ENCODE assay signal across 17 cellular contexts in the genomic region with DNA sequence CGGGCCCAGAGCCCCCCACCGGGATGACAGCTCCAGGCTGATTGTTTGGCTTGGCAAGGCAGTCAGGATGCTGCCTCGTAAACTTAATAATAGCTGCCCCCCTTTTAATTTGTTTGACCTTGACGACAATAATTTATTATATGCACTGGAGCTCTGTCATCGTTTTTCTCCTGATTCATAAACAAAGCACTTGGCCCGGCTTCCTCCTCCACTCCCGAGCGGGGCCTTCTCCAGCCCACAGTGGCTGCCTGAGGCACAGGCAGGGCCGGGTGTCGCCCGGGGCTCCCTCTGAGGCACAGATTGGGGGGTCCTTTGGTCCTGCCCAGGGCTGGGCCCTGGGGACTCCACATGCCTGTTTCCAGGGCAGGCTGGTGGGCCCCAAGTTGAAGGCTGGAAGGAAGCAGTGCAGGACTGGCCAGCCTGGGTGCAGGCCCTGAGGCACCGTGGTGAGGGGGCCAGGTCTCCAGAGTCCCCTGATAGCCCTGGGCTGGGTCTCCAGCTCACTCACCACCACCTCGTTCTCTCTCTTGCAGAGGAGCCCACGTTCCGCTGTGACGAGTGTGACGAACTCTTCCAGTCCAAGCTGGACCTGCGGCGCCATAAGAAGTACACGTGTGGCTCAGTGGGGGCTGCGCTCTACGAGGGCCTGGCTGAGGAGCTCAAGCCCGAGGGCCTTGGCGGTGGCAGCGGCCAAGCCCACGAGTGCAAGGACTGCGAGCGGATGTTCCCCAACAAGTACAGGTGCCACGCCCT. TPM values are rescaled to one million over a fixed set of nuclear protein-coding genes. Genes with fewer than 3 reads are reported as not detected.
A peak's percentile ranks its signal among the peaks of the same experiment; 100 is the strongest.
DNase-seq lines count a peak whose midpoint lies in the region; ATAC-seq, FAIRE-seq and TF ChIP-seq lines count a peak whose summit lies in the region.
"Had no signal": no experiment of that assay in that cellular context is flagged by ENCODE, and none has a peak within 500 bp of the region (broad histone marks: within the 10 kb centered on the region; RNA-seq: fewer than 3 reads in every experiment).

No MANE protein-coding gene starts in this region.

- no peak overlapping the region for H2AFZ ChIP-seq in endothelial cell of umbilical vein (ENCODE audit: low read depth, low read length)
- H2AFZ ChIP-seq: neural progenitor cell had no signal

- no peak for FAIRE-seq in endothelial cell of umbilical vein (lab: Jason Lieb, UNC)

- H3K4me1 ChIP-seq in endothelial cell of umbilical vein (ENCODE audit: control insufficient read depth, extremely low read depth, insufficient read depth, low read length) (no peaks in the 10 kb centered on the region), psoas muscle (no peaks in the 10 kb centered on the region)
- H3K4me1 ChIP-seq: right lobe of liver had no signal

- DNase-seq in AG08395 (ENCODE audit: low spot score), result peak; percentile 62
- peak; percentile 94 for DNase-seq in COR-L47 (lab: John Stamatoyannopoulos, UW)
- DNase-seq in NCI-H345 treated with DMSO at 0.1 percent for 48 hours (lab: John Stamatoyannopoulos, UW; ENCODE audit: unreplicated experiment), result peak; percentile 28
- DNase-seq in endothelial cell of umbilical vein (ENCODE audit: low read depth, low spot score), result peak; percentile 46
- DNase-seq in GM20000 (ENCODE audit: low spot score), result no peak
- DNase-seq in psoas muscle, result no peak
- no peak for DNase-seq in activated CD4-positive, alpha-beta T cell treated with anti-CD3 and anti-CD28 coated beads, Interleukin-2, amount 50 U/mL, for 48 hours
- DNase-seq: activated CD4-positive, alpha-beta T cell treated with anti-CD3 and anti-CD28 coated beads for 36 hours; activated naive CD4-positive, alpha-beta T cell treated with anti-CD3 and anti-CD28 coated beads, Interleukin-2, amount 50 U/mL, for 16 hours; DMS 273 treated with DMSO at 0.1 percent for 48 hours; hypothalamus; NCI-H1694 treated with DMSO at 0.1 percent for 48 hours; NCI-H524 treated with DMSO at 0.1 percent for 48 hours; right lobe of liver; stimulated activated CD4-positive, alpha-beta T cell treated with anti-CD3 and anti-CD28 coated beads, Interleukin-1b, Interleukin-23, amount 100 ng/mL, for 48 hours had no signal

- dilution Hi-C loops in endothelial cell of umbilical vein (cut with MboI; ENCODE audit: extremely low pct_ligation_motif_present, low sequenced_read_pairs), result no loop called here

- no peaks in the 10 kb centered on the region for H3K79me2 ChIP-seq in endothelial cell of umbilical vein (ENCODE audit: control insufficient read depth, insufficient read depth, low read length)

- no peaks in the 10 kb centered on the region for H3K9me3 ChIP-seq in endothelial cell of umbilical vein (replicated peaks; ENCODE audit: control insufficient read depth, insufficient read depth, low read length)
- H3K9me3 ChIP-seq in psoas muscle, result no peaks in the 10 kb centered on the region
- H3K9me3 ChIP-seq: right lobe of liver had no signal

- no peak overlapping the region for H3K4me2 ChIP-seq in endothelial cell of umbilical vein (ENCODE audit: insufficient read depth, low read length)
- H3K4me2 ChIP-seq: neural progenitor cell had no signal

- WGBS in psoas muscle, 3 donors, result 65 to 73% (median 71%) methylated on average over 26 to 29 of the region's 29 CpGs

- POLR2A ChIA-PET in endothelial cell of umbilical vein (lab: Charles Lee), result no interaction called here

- H3K4me3 ChIP-seq in endothelial cell of umbilical vein (replicated peaks in 1 of 3; ENCODE audit: insufficient read depth in 1 of 3, low read depth in 1 of 3, low read length in 3 of 3), result no peak overlapping the region
- no peak overlapping the region for H3K4me3 ChIP-seq in psoas muscle
- H3K4me3 ChIP-seq: neural progenitor cell, right lobe of liver had no signal

- CTCF ChIA-PET in endothelial cell of umbilical vein (lab: Charles Lee), result no interaction called here

- H3K27me3 ChIP-seq in endothelial cell of umbilical vein (ENCODE audit: control insufficient read depth in 2 of 2, insufficient read depth in 2 of 2, low read length in 2 of 2) (peaks cover 0 to 6% of the 10 kb centered on the region in 2 experiments), psoas muscle (ENCODE audit: insufficient read depth in 3 of 3, low read length in 2 of 3) (peaks cover 0 to under 1% (median 0%) of the 10 kb centered on the region in 3 donors)
- H3K27me3 ChIP-seq: neural progenitor cell, right lobe of liver had no signal

- no peaks in the 10 kb centered on the region for H3K9me1 ChIP-seq in endothelial cell of umbilical vein (replicated peaks; ENCODE audit: control insufficient read depth, extremely low read depth, insufficient read depth, low read length)

- TF ChIP-seq CTCF in endothelial cell of umbilical vein (IDR thresholded peaks at IDR 0.05; ENCODE audit: extremely low read depth in 1 of 2, insufficient read depth in 1 of 2, low read depth in 1 of 2, low read length in 2 of 2) (no peak), GM20000 (IDR thresholded peaks at IDR 0.05; ENCODE audit: extremely low read depth, missing control alignments) (no peak), psoas muscle (IDR thresholded peaks at IDR 0.05) (no peak)

- no peaks in the 10 kb centered on the region for H4K20me1 ChIP-seq in endothelial cell of umbilical vein (replicated peaks; ENCODE audit: control insufficient read depth, extremely low read depth, insufficient read depth, low read length)

- ATAC-seq in HG02678 (IDR thresholded peaks at IDR 0.05; ENCODE audit: unreplicated experiment) (no peak), psoas muscle (no peak)
- ATAC-seq: activated CD4-positive, alpha-beta T cell treated with anti-CD3 and anti-CD28 coated beads for 36 hours; right lobe of liver had no signal

- no peak for TF ChIP-seq POLR2A in endothelial cell of umbilical vein (IDR thresholded peaks at IDR 0.05; ENCODE audit: low read depth, low read length)

- intact Hi-C loops in endothelial cell of umbilical vein (cut with micrococcal nuclease) (no loop called here), psoas muscle (cut with DNase I) (no loop called here)

- H3K27ac ChIP-seq in endothelial cell of umbilical vein (ENCODE audit: insufficient read depth, low read depth, low read length) (no peak overlapping the region), psoas muscle (no peak overlapping the region)
- H3K27ac ChIP-seq: neural progenitor cell, right lobe of liver had no signal

- no peak overlapping the region for H3K9ac ChIP-seq in endothelial cell of umbilical vein (replicated peaks; ENCODE audit: extremely low read depth, insufficient read depth, low read length)
- H3K9ac ChIP-seq: neural progenitor cell had no signal

- no TSS peak for BruUV-seq in endothelial cell of umbilical vein (replicated peaks; lab: Mats Ljungman, UMichigan)

- H3K36me3 ChIP-seq in endothelial cell of umbilical vein (ENCODE audit: control insufficient read depth in 2 of 2, extremely low read depth in 1 of 2, insufficient read depth in 2 of 2, low read length in 2 of 2) (no peaks in the 10 kb centered on the region), psoas muscle (ENCODE audit: insufficient read depth in 1 of 2, low read depth in 1 of 2) (no peaks in the 10 kb centered on the region)
- H3K36me3 ChIP-seq: neural progenitor cell, right lobe of liver had no signal

TF ChIP-seq in endothelial cell of umbilical vein, 7 proteins besides CTCF, POLR2A, EP300 and RAD21:
- TF ChIP-seq GATA2 (IDR thresholded peaks at IDR 0.05; ENCODE audit: insufficient read depth, insufficient read length, low read depth, low read length) (no peak), POLR2AphosphoS5 (IDR thresholded peaks at IDR 0.05; ENCODE audit: insufficient read depth, low read depth, low read length) (no peak), EZH2 (IDR thresholded peaks at IDR 0.05; ENCODE audit: borderline replicate concordance, low read depth, low read length, severe bottlenecking) (no peak), JUN (IDR thresholded peaks at IDR 0.05; ENCODE audit: borderline replicate concordance, insufficient read depth, insufficient read length, low read depth) (no peak), FOS (IDR thresholded peaks at IDR 0.05; ENCODE audit: borderline replicate concordance, insufficient read depth, low read length) (no peak), MYC (IDR thresholded peaks at IDR 0.05; ENCODE audit: low read depth, low read length) (no peak)
- TF ChIP-seq, protein P1, sequence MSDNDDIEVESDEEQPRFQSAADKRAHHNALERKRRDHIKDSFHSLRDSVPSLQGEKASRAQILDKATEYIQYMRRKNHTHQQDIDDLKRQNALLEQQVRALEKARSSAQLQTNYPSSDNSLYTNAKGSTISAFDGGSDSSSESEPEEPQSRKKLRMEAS (IDR thresholded peaks at IDR 0.05; ENCODE audit: insufficient read depth, insufficient read length), result no peak

RNA-seq across cellular contexts. Expression of a gene that starts 52.0 kb away (rescaled TPM):
- total RNA-seq in endothelial cell of umbilical vein (0.51 and 1.3 TPM in 2 replicates), psoas muscle (under 1 TPM; 0.29 to 0.56 (median 0.49) TPM)
- polyA plus RNA-seq in endothelial cell of umbilical vein (0.52 and 0.80 TPM in 2 replicates), psoas muscle (under 1 TPM; 0.29 to 0.55 (median 0.52) TPM)
- 0.21 and 0.27 TPM in 2 replicates for polyA plus RNA-seq in endothelial cell of umbilical vein (2011; cell fraction: cytosol; rRNA removed)
- 0.75 and 0.87 TPM in 2 replicates for polyA plus RNA-seq in endothelial cell of umbilical vein (2011; cell fraction: nucleus; rRNA removed)
- 0.20 and 0.57 TPM in 2 replicates for polyA plus RNA-seq in endothelial cell of umbilical vein (2012)
- 0.13 TPM in 1 of 2 replicates, not detected in the other for polyA minus RNA-seq in endothelial cell of umbilical vein
- polyA minus RNA-seq in endothelial cell of umbilical vein (2011; cell fraction: cytosol; rRNA and poly(A)+ RNA removed), result 10.7 TPM
- 0.34 and 0.58 TPM in 2 replicates for polyA minus RNA-seq in endothelial cell of umbilical vein (2011; cell fraction: nucleus; rRNA and poly(A)+ RNA removed)
- total RNA-seq: activated CD4-positive, alpha-beta T cell treated with anti-CD3 and anti-CD28 coated beads for 36 hours had no signal

Comparison
In these comparisons a context has a peak if more than half of its experiments do, and no peak if none do; other contexts are left out.
1. DNase-seq: peak in AG08395 (single experiment), COR-L47 (single experiment), NCI-H345 treated with DMSO at 0.1 percent for 48 hours (single experiment) and endothelial cell of umbilical vein (single experiment); none in GM20000 (single experiment), psoas muscle (0 of 2) and activated CD4-positive, alpha-beta T cell treated with anti-CD3 and anti-CD28 coated beads, Interleukin-2, amount 50 U/mL, for 48 hours (0 of 2).